37 cellular contexts compared by ENCODE assay signal in the genomic region with DNA sequence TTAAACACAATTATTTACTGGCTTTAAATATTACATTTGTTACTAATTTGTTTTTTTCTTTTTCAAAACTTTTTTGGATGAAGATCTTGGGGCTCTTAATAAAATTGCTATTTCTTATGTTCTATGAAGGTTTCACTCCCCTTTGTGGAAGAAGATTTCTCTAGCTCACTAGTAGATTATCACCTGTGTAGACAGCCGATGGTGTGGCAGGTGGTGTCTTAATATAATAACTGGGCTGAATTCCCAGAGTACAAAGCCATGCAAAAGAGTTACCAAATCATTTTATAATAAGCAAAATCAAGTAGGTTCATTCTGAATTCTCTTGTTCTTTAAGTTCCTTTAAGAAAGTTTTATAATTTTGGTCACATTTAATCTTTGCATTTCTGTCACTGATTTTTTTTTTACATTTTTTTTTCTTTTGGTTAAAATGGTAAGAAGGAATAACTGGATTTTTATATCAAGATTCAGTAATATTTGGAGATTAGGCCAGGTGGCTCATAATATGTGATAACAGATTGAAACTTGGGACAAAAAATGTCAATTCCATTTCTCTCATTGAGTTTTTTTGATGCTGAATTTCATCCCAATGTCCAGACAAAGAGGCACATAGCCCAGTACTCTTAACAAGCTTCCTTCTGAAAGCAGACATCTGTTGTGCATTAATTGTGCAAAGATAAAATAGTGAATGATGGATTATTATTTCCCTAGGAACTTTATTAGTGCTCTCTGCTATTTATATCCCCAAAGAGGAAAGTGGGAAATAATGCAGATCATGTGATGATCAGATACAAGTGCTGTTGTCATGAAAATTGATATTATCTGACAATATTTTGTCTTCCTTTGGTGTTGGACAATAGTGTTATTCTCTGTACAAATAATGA.
"Had no signal": no experiment of that assay in that cellular context is flagged by ENCODE, and none has a peak within 500 bp of the region (broad histone marks: within the 10 kb centered on the region; RNA-seq: fewer than 3 reads in every experiment).

No MANE protein-coding gene starts in this region.

- H3K27me3 Mint-ChIP-seq: activated CD4-positive, alpha-beta T cell treated with anti-CD3 and anti-CD28 coated beads, Interleukin-2, amount 10 ng/mL, durations not matched to agents 24 days and 14 days; activated CD8-positive, alpha-beta T cell treated with anti-CD3 and anti-CD28 coated beads for 36 hours; activated naive CD8-positive, alpha-beta T cell treated with anti-CD3 and anti-CD28 coated beads for 36 hours; activated T-helper 17 cell treated with anti-CD3 and anti-CD28 coated beads, Interleukin-2, amount 50 U/mL, for 72 hours; central memory CD8-positive, alpha-beta T cell had no signal

- ATAC-seq: activated CD8-positive, alpha-beta T cell treated with anti-CD3 and anti-CD28 coated beads for 36 hours; activated T-cell treated with anti-CD3 and anti-CD28 coated beads, Interleukin-2, amount 50 U/mL, for 72 hours; activated T-helper 17 cell treated with anti-CD3 and anti-CD28 coated beads, Interleukin-2, amount 50 U/mL, for 72 hours; PC-3 had no signal

- H3K4me3 Mint-ChIP-seq: activated CD4-positive, alpha-beta T cell treated with anti-CD3 and anti-CD28 coated beads, Interleukin-2, amount 10 ng/mL, durations not matched to agents 24 days and 14 days; activated CD8-positive, alpha-beta T cell treated with anti-CD3 and anti-CD28 coated beads for 36 hours; activated naive CD8-positive, alpha-beta T cell treated with anti-CD3 and anti-CD28 coated beads for 36 hours; activated T-cell treated with anti-CD3 and anti-CD28 coated beads, Interleukin-2, amount 50 U/mL, for 72 hours; activated T-helper 17 cell treated with anti-CD3 and anti-CD28 coated beads, Interleukin-2, amount 50 U/mL, for 72 hours; central memory CD8-positive, alpha-beta T cell had no signal

- H3K27ac ChIP-seq: brain microvascular endothelial cell, cardiac muscle cell, KMS-11, Peyer's patch, SJSA1, WERI-Rb-1 had no signal

- H3K27me3 ChIP-seq: brain microvascular endothelial cell, cardiac muscle cell, Peyer's patch, SJSA1 had no signal

- H3K9ac ChIP-seq: KMS-11 had no signal

- H3K27ac Mint-ChIP-seq: activated CD4-positive, alpha-beta T cell treated with anti-CD3 and anti-CD28 coated beads, Interleukin-2, amount 10 ng/mL, durations not matched to agents 24 days and 14 days; activated CD8-positive, alpha-beta T cell treated with anti-CD3 and anti-CD28 coated beads for 36 hours; activated naive CD8-positive, alpha-beta T cell treated with anti-CD3 and anti-CD28 coated beads for 36 hours; activated T-cell treated with anti-CD3 and anti-CD28 coated beads, Interleukin-2, amount 50 U/mL, for 72 hours; activated T-helper 17 cell treated with anti-CD3 and anti-CD28 coated beads, Interleukin-2, amount 50 U/mL, for 72 hours had no signal

- H3K4me1 Mint-ChIP-seq: activated CD4-positive, alpha-beta T cell treated with anti-CD3 and anti-CD28 coated beads, Interleukin-2, amount 10 ng/mL, durations not matched to agents 24 days and 14 days; activated naive CD8-positive, alpha-beta T cell treated with anti-CD3 and anti-CD28 coated beads for 36 hours; activated T-helper 17 cell treated with anti-CD3 and anti-CD28 coated beads, Interleukin-2, amount 50 U/mL, for 72 hours; central memory CD8-positive, alpha-beta T cell had no signal

- H3K4me2 ChIP-seq: KMS-11 had no signal

- DNase-seq: activated CD4-positive, alpha-beta T cell treated with anti-CD3 and anti-CD28 coated beads, Interleukin-2, amount 10 ng/mL, durations not matched to agents 24 days and 14 days; activated CD4-positive, alpha-beta T cell treated with anti-CD3 and anti-CD28 coated beads, Interleukin-2, amount 50 U/mL, for 4 hours; activated CD4-positive, CD25-positive, alpha-beta regulatory T cell; activated CD8-positive, alpha-beta T cell treated with anti-CD3 and anti-CD28 coated beads for 36 hours; activated effector memory CD4-positive, alpha-beta T cell treated with anti-CD3 and anti-CD28 coated beads, Interleukin-2, amount 50 U/mL, for 16 hours; activated naive CD4-positive, alpha-beta T cell; activated naive CD4-positive, alpha-beta T cell treated with anti-CD3 and anti-CD28 coated beads, Interleukin-2, amount 50 U/mL, for 16 hours; activated naive CD8-positive, alpha-beta T cell treated with anti-CD3 and anti-CD28 coated beads for 36 hours; activated T-cell treated with anti-CD3 and anti-CD28 coated beads, Interleukin-2, amount 50 U/mL, for 1 hour; activated T-cell treated with anti-CD3 and anti-CD28 coated beads, Interleukin-2, amount 50 U/mL, for 72 hours; amniotic stem cell; aorta; brain microvascular endothelial cell; MM.1S; MV-4-11; NCI-H1092; NCI-H1417 treated with DMSO at 0.1 percent for 48 hours; NCI-H187 treated with DMSO at 0.1 percent for 48 hours; NCI-H2081; NCI-H2171; NCI-H510A; NCI-H748 treated with DMSO at 0.1 percent for 48 hours; NK-92 treated with Interleukin-12 subunit alpha and Interleukin-12 subunit beta, amount 100 ng/mL, for 24 hours; PC-3; Peyer's patch; RPMI8226; SHP77 treated with DMSO at 0.1 percent for 48 hours; SW 1271; T-helper 1 cell; T-helper 2 cell; T-helper 9 cell; WERI-Rb-1 had no signal

- H3K4me3 ChIP-seq: cardiac muscle cell, Peyer's patch, SJSA1 had no signal

- H3K4me1 ChIP-seq: Peyer's patch, SJSA1 had no signal

- H3K9me3 Mint-ChIP-seq: activated CD4-positive, alpha-beta T cell treated with anti-CD3 and anti-CD28 coated beads, Interleukin-2, amount 10 ng/mL, durations not matched to agents 24 days and 14 days; activated CD8-positive, alpha-beta T cell treated with anti-CD3 and anti-CD28 coated beads for 36 hours; activated naive CD8-positive, alpha-beta T cell treated with anti-CD3 and anti-CD28 coated beads for 36 hours; activated T-cell treated with anti-CD3 and anti-CD28 coated beads, Interleukin-2, amount 50 U/mL, for 72 hours; activated T-helper 17 cell treated with anti-CD3 and anti-CD28 coated beads, Interleukin-2, amount 50 U/mL, for 72 hours; central memory CD8-positive, alpha-beta T cell had no signal

- H3K36me3 Mint-ChIP-seq: activated naive CD8-positive, alpha-beta T cell treated with anti-CD3 and anti-CD28 coated beads for 36 hours had no signal

- H3K36me3 ChIP-seq: brain microvascular endothelial cell, cardiac muscle cell, Peyer's patch, SJSA1, WERI-Rb-1 had no signal

- H3K9me3 ChIP-seq: Peyer's patch, SJSA1 had no signal
